Comparison of ENCODE assay signal across 8 cellular contexts in the genomic region with DNA sequence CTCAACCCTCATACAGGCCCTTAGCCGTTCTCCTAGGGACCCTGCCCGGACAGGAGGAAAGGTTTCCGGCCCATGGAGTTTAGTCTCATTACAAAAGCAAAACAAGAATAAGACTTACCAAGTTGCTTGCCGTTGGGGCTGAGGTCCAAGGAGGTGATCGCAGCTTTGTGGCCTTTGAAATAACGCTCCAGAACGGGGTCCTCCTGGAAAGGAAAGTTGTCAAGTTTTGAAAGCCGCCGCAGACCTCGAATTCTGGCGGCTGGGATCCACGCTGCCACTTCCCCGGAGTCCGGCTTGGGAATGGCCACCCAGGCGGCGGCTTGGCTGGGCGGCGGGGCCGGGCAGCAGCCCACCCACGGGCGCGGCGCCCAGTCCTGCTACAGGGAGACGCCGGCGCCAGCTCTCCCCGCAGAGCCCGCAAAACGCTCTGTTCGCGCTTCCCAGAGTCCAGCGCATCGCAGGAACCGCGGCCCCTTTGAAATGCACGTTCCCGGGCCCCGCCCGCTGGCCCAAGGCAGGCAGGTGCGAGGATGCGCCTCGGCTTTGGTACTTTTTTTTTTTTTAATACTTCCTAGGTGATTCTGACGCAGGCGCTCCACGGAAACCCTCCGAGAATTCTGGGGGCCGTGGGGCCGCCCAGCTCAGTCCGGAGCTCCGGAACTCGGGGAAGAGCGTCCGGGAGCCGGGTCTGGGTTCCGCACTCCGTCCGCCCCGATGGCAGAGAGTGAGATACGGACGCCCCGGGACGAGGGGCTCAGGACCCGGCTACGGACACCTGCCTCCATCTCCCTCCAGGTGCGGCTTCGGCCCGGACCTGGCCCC. TPM values are rescaled to one million over a fixed set of nuclear protein-coding genes. Genes with fewer than 3 reads are reported as not detected.
A peak's percentile ranks its signal among the peaks of the same experiment; 100 is the strongest.
DNase-seq lines count a peak whose midpoint lies in the region; ATAC-seq and TF ChIP-seq lines count a peak whose summit lies in the region.

No MANE protein-coding gene starts in this region.

- WGBS in heart right ventricle, 2 donors: 0% methylated on average over 67 of the region's 67 CpGs
- WGBS in psoas muscle, 3 donors: 0 to 1% (median 0%) methylated on average over 55 to 67 of the region's 67 CpGs

- peak overlapping the region; percentile 82 to 95 (median 92) for H3K27ac ChIP-seq in heart right ventricle
- H3K27ac ChIP-seq in psoas muscle: peak overlapping the region; percentile 89

- TF ChIP-seq CTCF in BJ (IDR thresholded peaks at IDR 0.05; ENCODE audit: insufficient read depth, low read depth, low read length): no peak
- TF ChIP-seq CTCF in heart right ventricle (IDR thresholded peaks at IDR 0.05): peak in 2 of 9 donors; percentile 3 to 8
- TF ChIP-seq CTCF in psoas muscle (IDR thresholded peaks at IDR 0.05): no peak

- H3K4me1 ChIP-seq in heart right ventricle: peaks cover 2 to 59% (median 44%) of the 10 kb centered on the region in 9 donors
- peaks cover 21% of the 10 kb centered on the region for H3K4me1 ChIP-seq in psoas muscle

- H3K9me3 Mint-ChIP-seq in activated naive CD8-positive, alpha-beta T cell treated with anti-CD3 and anti-CD28 coated beads, Interleukin-2, amount 10 ng/mL, durations not matched to agents 7 days and 5 days: no peaks in the 10 kb centered on the region

- no peaks in the 10 kb centered on the region for H3K9me3 ChIP-seq in heart right ventricle
- H3K9me3 ChIP-seq in psoas muscle: no peaks in the 10 kb centered on the region

- H3K36me3 ChIP-seq in BJ (ENCODE audit: control insufficient read depth, insufficient read depth, low read length): no peaks in the 10 kb centered on the region
- H3K36me3 ChIP-seq in heart right ventricle: peaks cover 0 to 10% (median 0%) of the 10 kb centered on the region in 9 donors
- H3K36me3 ChIP-seq in psoas muscle (ENCODE audit: insufficient read depth in 1 of 2, low read depth in 1 of 2): no peaks in the 10 kb centered on the region

- intact Hi-C loops in heart right ventricle (cut with DNase I): loop anchor here in 9 of 10 donors (2.0 to 10.0 kb wide), 11 partner anchors 50 to 510 kb away; partner anchors contain the start of gene DUSP6 (in 4 of the 9)
- intact Hi-C loops in psoas muscle (cut with DNase I): loop anchor here (2.0 to 10.0 kb wide), 5 partner anchors 54 to 1380 kb away; partner anchors contain the start of genes CEP290 (in 1 of the 2), DUSP6 (in 1 of the 2) and TMTC3 (in 1 of the 2)

- CTCF ChIA-PET in BJ (lab: Yijun Ruan, JAX): interaction anchor here (0.8 to 10.3 kb wide), 13 partner anchors 10 to 506 kb away, joined by 3 to 104 read pairs (median 4); no protein-coding TSS in a partner anchor

- H3K27ac Mint-ChIP-seq in activated naive CD8-positive, alpha-beta T cell treated with anti-CD3 and anti-CD28 coated beads, Interleukin-2, amount 10 ng/mL, durations not matched to agents 7 days and 5 days: peak overlapping the region; percentile 97

- H3K4me3 ChIP-seq in BJ (ENCODE audit: low read depth, low read length) (peak overlapping the region; percentile 85), heart right ventricle (peak overlapping the region; percentile 71 to 97 (median 92)), psoas muscle (peak overlapping the region; percentile 88)

- no peaks in the 10 kb centered on the region for H3K27me3 ChIP-seq in BJ (ENCODE audit: control insufficient read depth, insufficient read depth, low read length)
- no peaks in the 10 kb centered on the region for H3K27me3 ChIP-seq in heart right ventricle
- no peaks in the 10 kb centered on the region for H3K27me3 ChIP-seq in psoas muscle (ENCODE audit: insufficient read depth in 3 of 3, low read length in 2 of 3)

- DNase-seq in BJ (ENCODE audit: low read depth) (no peak), RKO (ENCODE audit: low spot score) (peak; percentile 47), heart right ventricle (peak; percentile 25 to 44), psoas muscle (peak; percentile 48 to 65), NCI-H187 (lab: John Stamatoyannopoulos, UW) (no peak)
- DNase-seq in activated naive CD8-positive, alpha-beta T cell treated with anti-CD3 and anti-CD28 coated beads, Interleukin-2, amount 10 ng/mL, durations not matched to agents 7 days and 5 days: peak; percentile 71

- peaks cover 34% of the 10 kb centered on the region for H3K36me3 Mint-ChIP-seq in activated naive CD8-positive, alpha-beta T cell treated with anti-CD3 and anti-CD28 coated beads, Interleukin-2, amount 10 ng/mL, durations not matched to agents 7 days and 5 days

- ATAC-seq in GM19035 (IDR thresholded peaks at IDR 0.05; ENCODE audit: unreplicated experiment) (peak; percentile 37), HG03196 (IDR thresholded peaks at IDR 0.05; ENCODE audit: unreplicated experiment) (peak; percentile 31), heart right ventricle (peak; percentile 12 to 71 (median 42)), psoas muscle (peak; percentile 24 to 58 (median 48))
- ATAC-seq in activated naive CD8-positive, alpha-beta T cell treated with anti-CD3 and anti-CD28 coated beads, Interleukin-2, amount 10 ng/mL, durations not matched to agents 7 days and 5 days (ENCODE audit: low read depth): peak; percentile 34

- H3K4me3 Mint-ChIP-seq in activated naive CD8-positive, alpha-beta T cell treated with anti-CD3 and anti-CD28 coated beads, Interleukin-2, amount 10 ng/mL, durations not matched to agents 7 days and 5 days: peak overlapping the region; percentile 98

- H3K27me3 Mint-ChIP-seq in activated naive CD8-positive, alpha-beta T cell treated with anti-CD3 and anti-CD28 coated beads, Interleukin-2, amount 10 ng/mL, durations not matched to agents 7 days and 5 days: no peaks in the 10 kb centered on the region

- H3K4me1 Mint-ChIP-seq in activated naive CD8-positive, alpha-beta T cell treated with anti-CD3 and anti-CD28 coated beads, Interleukin-2, amount 10 ng/mL, durations not matched to agents 7 days and 5 days: peaks cover 55% of the 10 kb centered on the region

- POLR2A ChIA-PET in BJ (lab: Charles Lee): interaction anchor here (0.6 kb wide), 1 partner anchor 473 kb away, joined by 4 read pairs; no protein-coding TSS in a partner anchor
- POLR2A ChIA-PET in activated naive CD8-positive, alpha-beta T cell treated with anti-CD3 and anti-CD28 coated beads, Interleukin-2, amount 10 ng/mL, durations not matched to agents 7 days and 5 days (lab: Charles Lee): interaction anchor here (0.7 to 7.5 kb wide), 14 partner anchors 10 to 573 kb away, joined by 3 to 62 read pairs (median 4); partner anchors contain the start of genes ATP2B1 and DUSP6

RNA-seq across cellular contexts. Expression of gene GALNT4, which starts 0.6 kb away (rescaled TPM):
- polyA plus RNA-seq in BJ (2011; rRNA removed): 2.1 and 4.2 TPM in 2 replicates
- 1.8 and 2.2 TPM in 2 replicates for polyA minus RNA-seq in BJ (2011; rRNA and poly(A)+ RNA removed)
- 10 to 100 TPM; 15.6 to 16.3 TPM for total RNA-seq in activated naive CD8-positive, alpha-beta T cell treated with anti-CD3 and anti-CD28 coated beads, Interleukin-2, amount 10 ng/mL, durations not matched to agents 7 days and 5 days
- 1 to 10 TPM; 1.4 to 3.8 (median 2.1) TPM for total RNA-seq in heart right ventricle
- polyA plus RNA-seq in heart right ventricle: 1 to 10 TPM; 1.2 to 1.7 TPM
- total RNA-seq in psoas muscle: 1 to 10 TPM; 1.2 to 1.6 (median 1.3) TPM
- polyA plus RNA-seq in psoas muscle: 1 to 10 TPM in 1 of 3 donors, under 1 TPM in 2; 0.42 to 1.2 (median 0.82) TPM

RNA-seq across cellular contexts. Expression of gene POC1B, which starts 0.6 kb away (rescaled TPM):
- 6.7 and 12.7 TPM in 2 replicates for polyA plus RNA-seq in BJ (2011; rRNA removed)
- 8.0 and 10.3 TPM in 2 replicates for polyA minus RNA-seq in BJ (2011; rRNA and poly(A)+ RNA removed)
- total RNA-seq in activated naive CD8-positive, alpha-beta T cell treated with anti-CD3 and anti-CD28 coated beads, Interleukin-2, amount 10 ng/mL, durations not matched to agents 7 days and 5 days: 10 to 100 TPM; 48.0 to 48.8 TPM
- total RNA-seq in heart right ventricle: 10 to 100 TPM in 1 of 10 donors, 1 to 10 TPM in 9; 6.2 to 10.4 (median 8.2) TPM
- polyA plus RNA-seq in heart right ventricle: 1 to 10 TPM; 4.8 TPM
- 1 to 10 TPM; 4.9 to 8.1 (median 5.7) TPM for total RNA-seq in psoas muscle
- polyA plus RNA-seq in psoas muscle: 1 to 10 TPM; 2.9 to 7.3 (median 3.1) TPM

Comparison
In these comparisons a context has a peak if more than half of its experiments do, and no peak if none do; other contexts are left out.
1. DNase-seq: peak in RKO (single experiment), activated naive CD8-positive, alpha-beta T cell treated with anti-CD3 and anti-CD28 coated beads, Interleukin-2, amount 10 ng/mL, durations not matched to agents 7 days and 5 days (single experiment), heart right ventricle (2 of 2) and psoas muscle (2 of 2); none in BJ (single experiment) and NCI-H187 (0 of 2).
2. RNA of gene POC1B, which starts 0.6 kb away (total RNA-seq): 48.0 to 48.8 TPM in activated naive CD8-positive, alpha-beta T cell treated with anti-CD3 and anti-CD28 coated beads, Interleukin-2, amount 10 ng/mL, durations not matched to agents 7 days and 5 days; 6.2 to 10.4 TPM in heart right ventricle and 4.9 to 8.1 TPM in psoas muscle; every median in the first group is over 4 times any median in the second.
3. Peak in every context shown above with its lines, with median percentiles within 50 percentile points of each other: H3K4me3 ChIP-seq and ATAC-seq.